1 cellular context compared by ENCODE assay signal in the genomic region with DNA sequence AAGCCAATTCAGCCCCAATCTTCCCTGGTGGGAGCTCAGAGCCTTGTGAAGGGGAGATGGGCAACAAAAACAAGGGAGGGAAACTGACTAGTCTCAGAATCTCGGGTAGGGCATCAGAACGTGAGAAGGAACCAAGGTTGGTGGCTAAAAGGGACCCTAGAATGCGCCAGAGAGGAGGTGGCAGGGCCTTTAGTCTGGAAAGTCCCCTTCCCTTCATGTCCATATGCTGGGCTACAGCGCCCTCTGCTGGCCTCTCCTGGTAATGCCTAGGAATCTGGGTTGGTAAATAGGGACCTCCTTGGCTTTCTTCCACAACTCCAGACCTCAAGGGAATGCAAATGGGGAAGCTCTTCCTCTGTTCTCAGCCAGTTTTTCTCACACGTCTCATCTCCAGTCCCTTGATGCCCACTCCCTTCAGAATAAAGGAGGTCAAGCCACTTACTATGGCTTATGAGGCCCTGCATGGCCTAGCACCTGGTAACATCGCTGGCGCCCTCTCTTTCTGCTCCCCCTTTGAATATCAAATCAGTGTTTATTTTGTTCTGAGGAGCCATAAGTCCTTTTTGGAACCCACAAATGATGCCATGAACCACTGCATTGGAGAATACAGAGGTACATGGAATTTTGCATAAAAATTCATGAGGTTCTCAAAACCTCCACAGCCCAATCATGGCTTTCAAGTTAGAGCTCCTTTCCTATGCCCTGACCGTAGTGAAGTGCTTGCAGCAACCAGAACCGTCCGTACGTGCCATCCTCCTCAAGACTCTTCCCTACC.
TF ChIP-seq lines count a peak whose summit lies in the region.

No MANE protein-coding gene starts in this region.

TF ChIP-seq in HEK293, 187 proteins besides CTCF, POLR2A, EP300 and RAD21 (continued from another document and continues in another):
- TF ChIP-seq ZBTB11 (tag by site-specific recombination; conservative IDR thresholded peaks at IDR 0.05; ENCODE audit: low read depth) (peak; percentile 51; the same call in 1 of the 2 replicates), ZNF157 (tag by site-specific recombination; IDR thresholded peaks at IDR 0.05) (no peak), ZNF843 (tag by site-specific recombination; IDR thresholded peaks at IDR 0.05) (no peak), ZNF132 (tag by site-specific recombination; IDR thresholded peaks at IDR 0.05; ENCODE audit: borderline replicate concordance) (no peak), ZNF155 (tag by site-specific recombination; IDR thresholded peaks at IDR 0.05) (no peak), ZNF544 (tag by site-specific recombination; IDR thresholded peaks at IDR 0.05) (no peak), ZBTB8A (tag by site-specific recombination; IDR thresholded peaks at IDR 0.05) (no peak), ZNF239 (tag by site-specific recombination; IDR thresholded peaks at IDR 0.05) (no peak), ZFP41 (tag by site-specific recombination; IDR thresholded peaks at IDR 0.05; ENCODE audit: borderline replicate concordance) (no peak), ZNF169 (tag by site-specific recombination; IDR thresholded peaks at IDR 0.05) (no peak), GLI4 (tag by site-specific recombination; IDR thresholded peaks at IDR 0.05) (no peak), RBAK (tag by site-specific recombination; IDR thresholded peaks at IDR 0.05) (no peak), SP7 (tag by site-specific recombination; IDR thresholded peaks at IDR 0.05) (peak; percentile 67; the same call in 1 of the 2 replicates), KLF8 (tag by site-specific recombination; IDR thresholded peaks at IDR 0.05) (no peak; the same call in none of the 2 replicates), ZNF24 (tag by site-specific recombination; IDR thresholded peaks at IDR 0.05) (peak; percentile 23), ZNF248 (tag by site-specific recombination; IDR thresholded peaks at IDR 0.05) (no peak), ZNF529 (tag by site-specific recombination; IDR thresholded peaks at IDR 0.05; ENCODE audit: insufficient replicate concordance) (no peak), PRDM1 (tag by site-specific recombination; IDR thresholded peaks at IDR 0.05) (no peak), ZNF350 (tag by site-specific recombination; IDR thresholded peaks at IDR 0.05) (no peak), ZNF837 (tag by site-specific recombination; IDR thresholded peaks at IDR 0.05) (no peak), ZNF292 (tag by site-specific recombination; IDR thresholded peaks at IDR 0.05; ENCODE audit: borderline replicate concordance, low read depth) (no peak), ZNF398 (tag by site-specific recombination; IDR thresholded peaks at IDR 0.05) (no peak; the same call in 1 of the 2 replicates), ZNF114 (tag by site-specific recombination; IDR thresholded peaks at IDR 0.05) (no peak), KLF16 (tag by site-specific recombination; IDR thresholded peaks at IDR 0.05) (no peak), ZBTB49 (tag by site-specific recombination; IDR thresholded peaks at IDR 0.05; ENCODE audit: low read depth) (no peak), HOXD13 (CRISPR knock-in tag; IDR thresholded peaks at IDR 0.05; ENCODE audit: borderline replicate concordance) (no peak), ZNF600 (tag by site-specific recombination; IDR thresholded peaks at IDR 0.05) (peak; percentile 87; the same call in 1 of the 2 replicates), ZNF426 (tag by site-specific recombination; IDR thresholded peaks at IDR 0.05) (no peak), OSR2 (tag by site-specific recombination; IDR thresholded peaks at IDR 0.05) (no peak), ZNF623 (tag by site-specific recombination; IDR thresholded peaks at IDR 0.05) (no peak), ZNF324 (tag by site-specific recombination; IDR thresholded peaks at IDR 0.05) (no peak), ZFP3 (tag by site-specific recombination; IDR thresholded peaks at IDR 0.05; ENCODE audit: low read depth) (no peak), ZNF677 (tag by site-specific recombination; IDR thresholded peaks at IDR 0.05) (no peak), ZNF777 (tag by site-specific recombination; IDR thresholded peaks at IDR 0.05; ENCODE audit: borderline replicate concordance) (no peak), ZNF664 (tag by site-specific recombination; IDR thresholded peaks at IDR 0.05) (no peak), ZBTB44 (tag by site-specific recombination; IDR thresholded peaks at IDR 0.05) (no peak), ZNF792 (tag by site-specific recombination; IDR thresholded peaks at IDR 0.05) (no peak), ZEB2 (tag by site-specific recombination; IDR thresholded peaks at IDR 0.05) (0 out of 2 replicates have a peak, but pooled peaks have one; percentile 13), ZNF654 (tag by site-specific recombination; IDR thresholded peaks at IDR 0.05; ENCODE audit: low read depth) (peak; percentile 96), SCRT2 (tag by site-specific recombination; IDR thresholded peaks at IDR 0.05) (no peak), ZNF571 (tag by site-specific recombination; IDR thresholded peaks at IDR 0.05) (no peak)
- TF ChIP-seq, protein P1, sequence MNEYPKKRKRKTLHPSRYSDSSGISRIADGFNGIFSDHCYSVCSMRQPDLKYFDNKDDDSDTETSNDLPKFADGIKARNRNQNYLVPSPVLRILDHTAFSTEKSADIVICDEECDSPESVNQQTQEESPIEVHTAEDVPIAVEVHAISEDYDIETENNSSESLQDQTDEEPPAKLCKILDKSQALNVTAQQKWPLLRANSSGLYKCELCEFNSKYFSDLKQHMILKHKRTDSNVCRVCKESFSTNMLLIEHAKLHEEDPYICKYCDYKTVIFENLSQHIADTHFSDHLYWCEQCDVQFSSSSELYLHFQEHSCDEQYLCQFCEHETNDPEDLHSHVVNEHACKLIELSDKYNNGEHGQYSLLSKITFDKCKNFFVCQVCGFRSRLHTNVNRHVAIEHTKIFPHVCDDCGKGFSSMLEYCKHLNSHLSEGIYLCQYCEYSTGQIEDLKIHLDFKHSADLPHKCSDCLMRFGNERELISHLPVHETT (tag by site-specific recombination; IDR thresholded peaks at IDR 0.05), result no peak
- TF ChIP-seq, protein P2, sequence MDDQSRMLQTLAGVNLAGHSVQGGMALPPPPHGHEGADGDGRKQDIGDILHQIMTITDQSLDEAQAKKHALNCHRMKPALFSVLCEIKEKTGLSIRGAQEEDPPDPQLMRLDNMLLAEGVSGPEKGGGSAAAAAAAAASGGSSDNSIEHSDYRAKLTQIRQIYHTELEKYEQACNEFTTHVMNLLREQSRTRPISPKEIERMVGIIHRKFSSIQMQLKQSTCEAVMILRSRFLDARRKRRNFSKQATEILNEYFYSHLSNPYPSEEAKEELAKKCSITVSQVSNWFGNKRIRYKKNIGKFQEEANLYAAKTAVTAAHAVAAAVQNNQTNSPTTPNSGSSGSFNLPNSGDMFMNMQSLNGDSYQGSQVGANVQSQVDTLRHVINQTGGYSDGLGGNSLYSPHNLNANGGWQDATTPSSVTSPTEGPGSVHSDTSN (CRISPR knock-in tag; IDR thresholded peaks at IDR 0.05), result no peak
- TF ChIP-seq, protein P3, sequence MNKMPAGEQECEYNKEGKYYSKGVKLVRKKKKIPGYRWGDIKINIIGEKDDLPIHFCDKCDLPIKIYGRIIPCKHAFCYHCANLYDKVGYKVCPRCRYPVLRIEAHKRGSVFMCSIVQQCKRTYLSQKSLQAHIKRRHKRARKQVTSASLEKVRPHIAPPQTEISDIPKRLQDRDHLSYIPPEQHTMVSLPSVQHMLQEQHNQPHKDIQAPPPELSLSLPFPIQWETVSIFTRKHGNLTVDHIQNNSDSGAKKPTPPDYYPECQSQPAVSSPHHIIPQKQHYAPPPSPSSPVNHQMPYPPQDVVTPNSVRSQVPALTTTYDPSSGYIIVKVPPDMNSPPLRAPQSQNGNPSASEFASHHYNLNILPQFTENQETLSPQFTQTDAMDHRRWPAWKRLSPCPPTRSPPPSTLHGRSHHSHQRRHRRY (tag by site-specific recombination; IDR thresholded peaks at IDR 0.05), result no peak
- TF ChIP-seq, protein P4, sequence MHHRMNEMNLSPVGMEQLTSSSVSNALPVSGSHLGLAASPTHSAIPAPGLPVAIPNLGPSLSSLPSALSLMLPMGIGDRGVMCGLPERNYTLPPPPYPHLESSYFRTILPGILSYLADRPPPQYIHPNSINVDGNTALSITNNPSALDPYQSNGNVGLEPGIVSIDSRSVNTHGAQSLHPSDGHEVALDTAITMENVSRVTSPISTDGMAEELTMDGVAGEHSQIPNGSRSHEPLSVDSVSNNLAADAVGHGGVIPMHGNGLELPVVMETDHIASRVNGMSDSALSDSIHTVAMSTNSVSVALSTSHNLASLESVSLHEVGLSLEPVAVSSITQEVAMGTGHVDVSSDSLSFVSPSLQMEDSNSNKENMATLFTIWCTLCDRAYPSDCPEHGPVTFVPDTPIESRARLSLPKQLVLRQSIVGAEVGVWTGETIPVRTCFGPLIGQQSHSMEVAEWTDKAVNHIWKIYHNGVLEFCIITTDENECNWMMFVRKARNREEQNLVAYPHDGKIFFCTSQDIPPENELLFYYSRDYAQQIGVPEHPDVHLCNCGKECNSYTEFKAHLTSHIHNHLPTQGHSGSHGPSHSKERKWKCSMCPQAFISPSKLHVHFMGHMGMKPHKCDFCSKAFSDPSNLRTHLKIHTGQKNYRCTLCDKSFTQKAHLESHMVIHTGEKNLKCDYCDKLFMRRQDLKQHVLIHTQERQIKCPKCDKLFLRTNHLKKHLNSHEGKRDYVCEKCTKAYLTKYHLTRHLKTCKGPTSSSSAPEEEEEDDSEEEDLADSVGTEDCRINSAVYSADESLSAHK (tag by site-specific recombination; IDR thresholded peaks at IDR 0.05), result no peak
- TF ChIP-seq, protein P5, sequence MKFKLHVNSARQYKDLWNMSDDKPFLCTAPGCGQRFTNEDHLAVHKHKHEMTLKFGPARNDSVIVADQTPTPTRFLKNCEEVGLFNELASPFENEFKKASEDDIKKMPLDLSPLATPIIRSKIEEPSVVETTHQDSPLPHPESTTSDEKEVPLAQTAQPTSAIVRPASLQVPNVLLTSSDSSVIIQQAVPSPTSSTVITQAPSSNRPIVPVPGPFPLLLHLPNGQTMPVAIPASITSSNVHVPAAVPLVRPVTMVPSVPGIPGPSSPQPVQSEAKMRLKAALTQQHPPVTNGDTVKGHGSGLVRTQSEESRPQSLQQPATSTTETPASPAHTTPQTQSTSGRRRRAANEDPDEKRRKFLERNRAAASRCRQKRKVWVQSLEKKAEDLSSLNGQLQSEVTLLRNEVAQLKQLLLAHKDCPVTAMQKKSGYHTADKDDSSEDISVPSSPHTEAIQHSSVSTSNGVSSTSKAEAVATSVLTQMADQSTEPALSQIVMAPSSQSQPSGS (tag by site-specific recombination; IDR thresholded peaks at IDR 0.05; ENCODE audit: low read depth), result no peak
